Comparison of ENCODE assay signal across 25 cellular contexts in the genomic region with DNA sequence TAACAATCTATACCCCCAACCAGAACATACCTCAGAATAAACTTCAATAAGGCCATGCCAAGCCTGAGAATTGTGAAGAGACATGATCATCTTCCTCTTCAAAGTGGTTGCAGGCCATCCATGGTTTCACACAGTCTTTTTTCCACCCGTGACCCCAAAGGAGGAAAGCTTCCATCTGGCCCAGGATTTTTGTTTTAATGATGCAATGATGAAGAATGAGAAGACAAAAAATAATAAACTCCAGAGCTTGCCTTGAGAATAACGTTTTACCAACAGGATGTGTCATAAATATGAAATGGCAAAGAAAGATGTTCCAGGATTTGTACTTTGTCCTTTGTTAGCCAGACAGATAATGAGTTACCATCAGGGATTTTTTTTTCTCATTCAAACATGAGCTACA.
"Had no signal": no experiment of that assay in that cellular context is flagged by ENCODE, and none has a peak within 500 bp of the region (broad histone marks: within the 10 kb centered on the region; RNA-seq: fewer than 3 reads in every experiment).

No MANE protein-coding gene starts in this region.

- H3K27me3 Mint-ChIP-seq: activated CD4-positive, alpha-beta T cell treated with anti-CD3 and anti-CD28 coated beads, Interleukin-2, amount 10 ng/mL, durations not matched to agents 24 days and 14 days; activated CD8-positive, alpha-beta T cell treated with anti-CD3 and anti-CD28 coated beads for 36 hours; activated naive CD8-positive, alpha-beta T cell treated with anti-CD3 and anti-CD28 coated beads for 36 hours; activated T-helper 17 cell treated with anti-CD3 and anti-CD28 coated beads, Interleukin-2, amount 50 U/mL, for 72 hours; stimulated activated naive CD8-positive, alpha-beta T cell treated with anti-CD3 and anti-CD28 coated beads, Interleukin-15, amount 100 ng/mL, for 72 hours had no signal

- H3K9me3 Mint-ChIP-seq: activated CD4-positive, alpha-beta T cell treated with anti-CD3 and anti-CD28 coated beads, Interleukin-2, amount 10 ng/mL, durations not matched to agents 24 days and 14 days; activated CD8-positive, alpha-beta T cell treated with anti-CD3 and anti-CD28 coated beads for 36 hours had no signal

- H3K9me3 ChIP-seq: body of pancreas, gastroesophageal sphincter, heart left ventricle, left lung, testis, upper lobe of left lung had no signal

- H3K4me3 ChIP-seq: body of pancreas, gastroesophageal sphincter, heart left ventricle, left lung, testis, upper lobe of left lung had no signal

- H3K4me1 ChIP-seq: body of pancreas, gastroesophageal sphincter, heart left ventricle, left lung, testis, upper lobe of left lung had no signal

- H3K36me3 Mint-ChIP-seq: activated naive CD8-positive, alpha-beta T cell treated with anti-CD3 and anti-CD28 coated beads for 36 hours; mesothelial cell of epicardium had no signal

- H3K27me3 ChIP-seq: body of pancreas, gastroesophageal sphincter, heart left ventricle, left lung, testis, upper lobe of left lung had no signal

- DNase-seq: activated CD4-positive, alpha-beta T cell treated with anti-CD3 and anti-CD28 coated beads, Interleukin-2, amount 10 ng/mL, durations not matched to agents 24 days and 14 days; activated CD4-positive, CD25-positive, alpha-beta regulatory T cell; activated CD8-positive, alpha-beta T cell treated with anti-CD3 and anti-CD28 coated beads for 36 hours; activated naive CD4-positive, alpha-beta T cell; activated naive CD8-positive, alpha-beta T cell treated with anti-CD3 and anti-CD28 coated beads for 36 hours; activated T-cell treated with anti-CD3 and anti-CD28 coated beads, Interleukin-2, amount 50 U/mL, for 1 hour; amygdala; body of pancreas; dermis blood vessel endothelial cell; effector memory CD4-positive, alpha-beta T cell; heart left ventricle; left lung; nephron progenitor cell; right cardiac atrium; small intestine; stimulated activated CD4-positive, alpha-beta T cell treated with anti-CD3 and anti-CD28 coated beads, Interleukin-4, amount 100 ng/mL, for 1 hour; stimulated activated naive CD8-positive, alpha-beta T cell treated with anti-CD3 and anti-CD28 coated beads, Interleukin-15, amount 100 ng/mL, for 72 hours; T-helper 1 cell; T-helper 9 cell; testis; upper lobe of left lung had no signal

- H3K27ac Mint-ChIP-seq: activated CD4-positive, alpha-beta T cell treated with anti-CD3 and anti-CD28 coated beads, Interleukin-2, amount 10 ng/mL, durations not matched to agents 24 days and 14 days; activated CD8-positive, alpha-beta T cell treated with anti-CD3 and anti-CD28 coated beads for 36 hours; activated naive CD8-positive, alpha-beta T cell treated with anti-CD3 and anti-CD28 coated beads for 36 hours; activated T-helper 17 cell treated with anti-CD3 and anti-CD28 coated beads, Interleukin-2, amount 50 U/mL, for 72 hours; mesothelial cell of epicardium; nephron progenitor cell; progenitor cell of endocrine pancreas; stimulated activated naive CD8-positive, alpha-beta T cell treated with anti-CD3 and anti-CD28 coated beads, Interleukin-15, amount 100 ng/mL, for 72 hours had no signal

- H3K4me1 Mint-ChIP-seq: activated CD4-positive, alpha-beta T cell treated with anti-CD3 and anti-CD28 coated beads, Interleukin-2, amount 10 ng/mL, durations not matched to agents 24 days and 14 days; activated naive CD8-positive, alpha-beta T cell treated with anti-CD3 and anti-CD28 coated beads for 36 hours; activated T-helper 17 cell treated with anti-CD3 and anti-CD28 coated beads, Interleukin-2, amount 50 U/mL, for 72 hours; stimulated activated naive CD8-positive, alpha-beta T cell treated with anti-CD3 and anti-CD28 coated beads, Interleukin-15, amount 100 ng/mL, for 72 hours had no signal

- ATAC-seq: activated CD8-positive, alpha-beta T cell treated with anti-CD3 and anti-CD28 coated beads for 36 hours; activated T-helper 17 cell treated with anti-CD3 and anti-CD28 coated beads, Interleukin-2, amount 50 U/mL, for 72 hours; body of pancreas; gastroesophageal sphincter; heart left ventricle; left lung; right cardiac atrium; stimulated activated naive CD8-positive, alpha-beta T cell treated with anti-CD3 and anti-CD28 coated beads, Interleukin-15, amount 100 ng/mL, for 72 hours had no signal

- H3K4me3 Mint-ChIP-seq: activated CD4-positive, alpha-beta T cell treated with anti-CD3 and anti-CD28 coated beads, Interleukin-2, amount 10 ng/mL, durations not matched to agents 24 days and 14 days; activated CD8-positive, alpha-beta T cell treated with anti-CD3 and anti-CD28 coated beads for 36 hours; activated naive CD8-positive, alpha-beta T cell treated with anti-CD3 and anti-CD28 coated beads for 36 hours; activated T-helper 17 cell treated with anti-CD3 and anti-CD28 coated beads, Interleukin-2, amount 50 U/mL, for 72 hours; mesothelial cell of epicardium; nephron progenitor cell; stimulated activated naive CD8-positive, alpha-beta T cell treated with anti-CD3 and anti-CD28 coated beads, Interleukin-15, amount 100 ng/mL, for 72 hours had no signal

- H3K36me3 ChIP-seq: gastroesophageal sphincter, heart left ventricle, left lung, upper lobe of left lung had no signal

- H3K27ac ChIP-seq: body of pancreas, gastroesophageal sphincter, heart left ventricle, left lung, testis, upper lobe of left lung had no signal
